9 cellular contexts compared by ENCODE assay signal in genomic region chr6:43308101-43308989, GRCh38. TPM values are rescaled to one million over a fixed set of nuclear protein-coding genes. Genes with fewer than 3 reads are reported as not detected.
DNase-seq lines count a peak whose midpoint lies in the region; ATAC-seq and TF ChIP-seq lines count a peak whose summit lies in the region.
"Had no signal": no experiment of that assay in that cellular context is flagged by ENCODE, and none has a peak within 500 bp of the region (broad histone marks: within the 10 kb centered on the region; RNA-seq: fewer than 3 reads in every experiment).

Gene CRIP3 (minus strand): TSS chr6:43308826. CDS start chr6:43308792, 34 bp downstream.

- TF ChIP-seq RAD21 in SK-N-SH (IDR thresholded peaks at IDR 0.05; ENCODE audit: low read length) = no peak

- H3K9me3 ChIP-seq in SK-N-SH = no peaks in the 10 kb centered on the region
- H3K9me3 ChIP-seq: SJSA1 had no signal

- TF ChIP-seq CTCF in GM23338 (conservative IDR thresholded peaks at IDR 0.05; ENCODE audit: low read depth in 2 of 2) (peak; percentile 46 to 60), SK-N-SH (IDR thresholded peaks at IDR 0.05) (no peak)

- H3K9me3 Mint-ChIP-seq in GM23338 = no peaks in the 10 kb centered on the region
- no peaks in the 10 kb centered on the region for H3K9me3 Mint-ChIP-seq in activated naive CD4-positive, alpha-beta T cell treated with anti-CD3 and anti-CD28 coated beads, Interleukin-2, amount 10 ng/mL, durations not matched to agents 7 days and 5 days

- H3K27ac Mint-ChIP-seq in GM23338 = peak within 1 kb of the TSS; percentile 84
- no peak within 1 kb of the TSS for H3K27ac Mint-ChIP-seq in activated naive CD4-positive, alpha-beta T cell treated with anti-CD3 and anti-CD28 coated beads, Interleukin-2, amount 10 ng/mL, durations not matched to agents 7 days and 5 days

- H3K4me2 ChIP-seq in GM23338 (peak within 1 kb of the TSS; percentile 82), SK-N-SH (no peak within 1 kb of the TSS)

- no peaks in the 10 kb centered on the region for H3K79me2 ChIP-seq in GM23338 (replicated peaks; ENCODE audit: insufficient read depth)
- H3K79me2 ChIP-seq in SK-N-SH (ENCODE audit: insufficient read depth) = no peaks in the 10 kb centered on the region

- CTCF ChIA-PET in activated naive CD4-positive, alpha-beta T cell treated with anti-CD3 and anti-CD28 coated beads, Interleukin-2, amount 10 ng/mL, durations not matched to agents 7 days and 5 days (lab: Charles Lee) = interaction anchor here (0.6 to 2.7 kb wide), 19 partner anchors 9 to 199 kb away, joined by 3 to 22 read pairs (median 4); partner anchors contain the start of genes ABCC10 and SLC22A7
- CTCF ChIA-PET in SK-N-SH (lab: Yijun Ruan, JAX) = no interaction called here

- H3K9me2 ChIP-seq in GM23338 (ENCODE audit: insufficient read depth) = no peaks in the 10 kb centered on the region
- no peaks in the 10 kb centered on the region for H3K9me2 ChIP-seq in SK-N-SH

- no peak within 1 kb of the TSS for H3K9ac ChIP-seq in SK-N-SH

- DNase-seq in DMS114 treated with DMSO at 0.1 percent for 48 hours (lab: John Stamatoyannopoulos, UW; ENCODE audit: unreplicated experiment) (peak; percentile 50), GM23338 (ENCODE audit: low spot score) (peak; percentile 95), NCI-H774 (lab: John Stamatoyannopoulos, UW) (peak; percentile 23), left cardiac atrium (peak; percentile 41), sciatic nerve (ENCODE audit: low spot score) (no peak), SK-N-SH (no peak), RKO (ENCODE audit: low spot score) (no peak)
- peak; percentile 72 for DNase-seq in activated naive CD4-positive, alpha-beta T cell treated with anti-CD3 and anti-CD28 coated beads, Interleukin-2, amount 10 ng/mL, durations not matched to agents 7 days and 5 days

- peaks cover 4% of the 10 kb centered on the region for H3K27me3 Mint-ChIP-seq in GM23338 (ENCODE audit: insufficient read depth, low read depth, poor library complexity)
- H3K27me3 Mint-ChIP-seq in activated naive CD4-positive, alpha-beta T cell treated with anti-CD3 and anti-CD28 coated beads, Interleukin-2, amount 10 ng/mL, durations not matched to agents 7 days and 5 days = peaks cover 46% of the 10 kb centered on the region

- POLR2A ChIA-PET in SK-N-SH (lab: Yijun Ruan, JAX) = no interaction called here

- H3K36me3 Mint-ChIP-seq in GM23338 (ENCODE audit: low read depth) = peaks cover 11% of the 10 kb centered on the region; the same call in 1 of the 3 replicates
- H3K36me3 Mint-ChIP-seq in activated naive CD4-positive, alpha-beta T cell treated with anti-CD3 and anti-CD28 coated beads, Interleukin-2, amount 10 ng/mL, durations not matched to agents 7 days and 5 days = no peaks in the 10 kb centered on the region

- no peaks in the 10 kb centered on the region for H4K20me1 ChIP-seq in GM23338 (replicated peaks; ENCODE audit: insufficient read depth)
- no peaks in the 10 kb centered on the region for H4K20me1 ChIP-seq in SK-N-SH (ENCODE audit: insufficient read depth)

- WGBS in SK-N-SH (ENCODE audit: low lambda C conversion rate) = 74% methylated on average over 33 of the region's 39 CpGs

- intact Hi-C loops in left cardiac atrium (cut with DNase I) (no loop called here), sciatic nerve (cut with DNase I) (no loop called here)

- ATAC-seq in GM23338 (peak; percentile 97), left cardiac atrium (peak; percentile 78 to 81), sciatic nerve (peak; percentile 67)

- H3K4me1 ChIP-seq in GM23338 (ENCODE audit: insufficient read depth) (peaks cover 21% of the 10 kb centered on the region; the same call in 1 of the 2 replicates), SK-N-SH (ENCODE audit: control insufficient read depth in 1 of 2, insufficient read depth in 2 of 2, low read depth in 1 of 2, low read length in 1 of 2) (no peaks in the 10 kb centered on the region; a peak in 1 of 4 replicates)
- H3K4me1 ChIP-seq: SJSA1 had no signal

- peak within 1 kb of the TSS; percentile 82 for H3K4me3 Mint-ChIP-seq in GM23338
- H3K4me3 Mint-ChIP-seq in activated naive CD4-positive, alpha-beta T cell treated with anti-CD3 and anti-CD28 coated beads, Interleukin-2, amount 10 ng/mL, durations not matched to agents 7 days and 5 days = peak within 1 kb of the TSS; percentile 67

- no peaks in the 10 kb centered on the region for H3K27me3 ChIP-seq in GM23338 (ENCODE audit: insufficient read depth)
- H3K27me3 ChIP-seq in SK-N-SH (ENCODE audit: insufficient read depth) = no peaks in the 10 kb centered on the region

- H3K4me3 ChIP-seq in GM23338 (peak within 1 kb of the TSS; percentile 78), SK-N-SH (ENCODE audit: low read depth in 2 of 2, low read length in 1 of 2) (no peak within 1 kb of the TSS)
- H3K4me3 ChIP-seq: SJSA1 had no signal

- peaks cover 23% of the 10 kb centered on the region for H3K4me1 Mint-ChIP-seq in GM23338
- peaks cover 13% of the 10 kb centered on the region for H3K4me1 Mint-ChIP-seq in activated naive CD4-positive, alpha-beta T cell treated with anti-CD3 and anti-CD28 coated beads, Interleukin-2, amount 10 ng/mL, durations not matched to agents 7 days and 5 days

- no peaks in the 10 kb centered on the region for H3F3A ChIP-seq in GM23338 (replicated peaks; ENCODE audit: low read depth)
- H3F3A ChIP-seq in SK-N-SH (replicated peaks; ENCODE audit: insufficient read depth) = no peaks in the 10 kb centered on the region

- H3K27ac ChIP-seq in GM23338 (ENCODE audit: low read depth) (no peak within 1 kb of the TSS), SK-N-SH (ENCODE audit: low read depth in 2 of 2, low read length in 1 of 2) (no peak within 1 kb of the TSS)
- H3K27ac ChIP-seq: SJSA1 had no signal

- H2AFZ ChIP-seq in GM23338 (peak within 1 kb of the TSS; percentile 96), SK-N-SH (ENCODE audit: low read depth) (no peak within 1 kb of the TSS)

- TF ChIP-seq EP300 in SK-N-SH (IDR thresholded peaks at IDR 0.05; ENCODE audit: borderline replicate concordance in 1 of 2, low read depth in 1 of 2, low read length in 1 of 2) = no peak

- H3K36me3 ChIP-seq in GM23338 (ENCODE audit: insufficient read depth) (no peaks in the 10 kb centered on the region), SK-N-SH (replicated peaks in 1 of 2; ENCODE audit: control insufficient read depth in 1 of 2, insufficient read depth in 2 of 2, low read length in 1 of 2) (no peaks in the 10 kb centered on the region)
- H3K36me3 ChIP-seq: SJSA1 had no signal

TF ChIP-seq in GM23338, 12 proteins besides CTCF, POLR2A, EP300 and RAD21 (continues in another document):
- TF ChIP-seq ZNF114 (CRISPR knock-in tag; IDR thresholded peaks at IDR 0.05) = no peak
- TF ChIP-seq EZH2 (IDR thresholded peaks at IDR 0.05; ENCODE audit: low read depth, unreplicated experiment) = no peak
- peak; percentile 92 for TF ChIP-seq POLR2AphosphoS5 (IDR thresholded peaks at IDR 0.05; ENCODE audit: low read depth)
- 0 out of 2 replicates have a peak, but pooled peaks have one; percentile 18 for TF ChIP-seq CREB1 (CRISPR knock-in tag; IDR thresholded peaks at IDR 0.05; ENCODE audit: low read depth)
- no peak for TF ChIP-seq JUNB (IDR thresholded peaks at IDR 0.05; ENCODE audit: unreplicated experiment)

TF ChIP-seq in SK-N-SH, 30 proteins besides CTCF, POLR2A, EP300 and RAD21:
- TF ChIP-seq TEAD4 (IDR thresholded peaks at IDR 0.05; ENCODE audit: borderline replicate concordance, insufficient read depth) = no peak
- no peak for TF ChIP-seq MXI1 (IDR thresholded peaks at IDR 0.05; ENCODE audit: low read depth, low read length)
- TF ChIP-seq USF1 (IDR thresholded peaks at IDR 0.05; ENCODE audit: borderline replicate concordance, low read depth) = no peak
- no peak for TF ChIP-seq USF2 (IDR thresholded peaks at IDR 0.05; ENCODE audit: borderline replicate concordance, low read depth, low read length)
- TF ChIP-seq RXRA (IDR thresholded peaks at IDR 0.05; ENCODE audit: borderline replicate concordance, low read depth) = no peak

RNA-seq across cellular contexts. Expression of gene CRIP3, which starts in this region (rescaled TPM):
- 18.8 and 22.0 TPM in 2 replicates for total RNA-seq in GM23338 (2014; rRNA removed; shearing (Covaris generic))
- polyA plus RNA-seq in GM23338 (2016; fragmentation: Nextera tagmentation; extraction: Ambion mirVana) (36.0 and 39.9 TPM in 2 replicates), SK-N-SH (2012; rRNA removed) (0.11 TPM in 1 of 2 replicates, not detected in the other)
- total RNA-seq in left cardiac atrium (1 to 10 TPM in 1 of 2 donors, under 1 TPM in 1; 0.85 to 1.5 TPM), sciatic nerve (3.8 TPM)
- 0.05 TPM in 1 of 2 replicates, not detected in the other for polyA plus RNA-seq in SK-N-SH (2012; cell fraction: cytosol; rRNA removed)
- polyA plus RNA-seq in SK-N-SH (2012; cell fraction: nucleus; rRNA removed) = 0.54 TPM in 1 of 2 replicates, not detected in the other
- total RNA-seq: SJSA1 had no signal

Comparison
In these comparisons a context has a peak if more than half of its experiments do, and no peak if none do; other contexts are left out.
1. RNA of gene CRIP3 (polyA plus RNA-seq): 36.0 to 39.9 TPM in GM23338; 0.05 to 0.54 TPM in SK-N-SH; every median in the first group is over 10 times any median in the second.
2. DNase-seq: peak in DMS114 treated with DMSO at 0.1 percent for 48 hours (single experiment), GM23338 (single experiment), NCI-H774 (single experiment), activated naive CD4-positive, alpha-beta T cell treated with anti-CD3 and anti-CD28 coated beads, Interleukin-2, amount 10 ng/mL, durations not matched to agents 7 days and 5 days (single experiment) and left cardiac atrium (single experiment); none in sciatic nerve (single experiment), SK-N-SH (single experiment) and RKO (single experiment).
3. Peak in every context shown above with its lines, with median percentiles within 50 percentile points of each other: ATAC-seq.